Comparison of ENCODE assay signal across 8 cellular contexts in genomic region chr4:151540728-151541437, GRCh38.
DNase-seq lines count a peak whose midpoint lies in the region; ATAC-seq and TF ChIP-seq lines count a peak whose summit lies in the region.

No MANE protein-coding gene starts in this region.

- TF ChIP-seq CTCF in endodermal cell (conservative IDR thresholded peaks at IDR 0.05) (no peak), osteocyte (IDR thresholded peaks at IDR 0.05) (no peak)

- no peak overlapping the region for H3K4me3 ChIP-seq in endodermal cell (ENCODE audit: low read length)

- WGBS in endodermal cell (ENCODE audit: insufficient coverage in 1 of 2, insufficient read length in 1 of 2), 2 experiments, result 90 to 92% methylated on average over 2 to 3 of the region's 3 CpGs

- no peak overlapping the region for H3K9ac ChIP-seq in endodermal cell (ENCODE audit: extremely low read depth, low read length, poor library complexity, severe bottlenecking)

- no peak for ATAC-seq in HG02798 (IDR thresholded peaks at IDR 0.05; ENCODE audit: poor library complexity, unreplicated experiment)
- ATAC-seq in GM21360 (IDR thresholded peaks at IDR 0.05; ENCODE audit: unreplicated experiment), result no peak
- no peak for ATAC-seq in HG03378 (IDR thresholded peaks at IDR 0.05; ENCODE audit: unreplicated experiment)
- ATAC-seq in activated CD4-positive, CD25-positive, alpha-beta regulatory T cell treated with anti-CD3 and anti-CD28 coated beads, Interleukin-2, amount 50 U/mL, for 24 hours, result no peak

- H3K27ac Mint-ChIP-seq in endodermal cell (peak overlapping the region; percentile 81), osteocyte (ENCODE audit: unreplicated experiment) (peak overlapping the region; percentile 50)

- H3K9me3 Mint-ChIP-seq in endodermal cell (no peaks in the 10 kb centered on the region), osteocyte (ENCODE audit: unreplicated experiment) (no peaks in the 10 kb centered on the region)

- H3K4me3 Mint-ChIP-seq in endodermal cell (no peak overlapping the region), osteocyte (ENCODE audit: unreplicated experiment) (no peak overlapping the region)

- H3K27me3 Mint-ChIP-seq in endodermal cell (ENCODE audit: insufficient read depth), result no peaks in the 10 kb centered on the region
- no peaks in the 10 kb centered on the region for H3K27me3 Mint-ChIP-seq in osteocyte (ENCODE audit: unreplicated experiment)

- H3K36me3 Mint-ChIP-seq in endodermal cell (ENCODE audit: low read depth) (peaks cover 1% of the 10 kb centered on the region), osteocyte (ENCODE audit: unreplicated experiment) (no peaks in the 10 kb centered on the region)

- peaks cover 15% of the 10 kb centered on the region for H3K4me1 ChIP-seq in endodermal cell (ENCODE audit: control insufficient read depth, insufficient read depth, low read length)

- no peak overlapping the region for H3K27ac ChIP-seq in endodermal cell (ENCODE audit: low read depth, low read length)

- no peaks in the 10 kb centered on the region for H3K27me3 ChIP-seq in endodermal cell (ENCODE audit: control insufficient read depth, insufficient read depth, low read length, poor library complexity, severe bottlenecking)

- peak; percentile 47 for DNase-seq in DMS79 (lab: John Stamatoyannopoulos, UW)
- DNase-seq in NCI-H226, result peak; percentile 97
- DNase-seq in endodermal cell, result no peak
- DNase-seq in osteocyte (ENCODE audit: extremely low spot score, unreplicated experiment), result no peak

- peaks cover 25% of the 10 kb centered on the region for H3K4me1 Mint-ChIP-seq in endodermal cell
- H3K4me1 Mint-ChIP-seq in osteocyte (ENCODE audit: unreplicated experiment), result peaks cover 37% of the 10 kb centered on the region

- no peaks in the 10 kb centered on the region for H3K9me3 ChIP-seq in endodermal cell (ENCODE audit: control insufficient read depth, low read length)

- H3K36me3 ChIP-seq in endodermal cell (ENCODE audit: control insufficient read depth, insufficient read depth, low read length), result no peaks in the 10 kb centered on the region

Comparison
In these comparisons a context has a peak if more than half of its experiments do, and no peak if none do; other contexts are left out.
1. DNase-seq: peak in DMS79 (single experiment) and NCI-H226 (single experiment); none in endodermal cell (single experiment) and osteocyte (single experiment).